Comparison of ENCODE assay signal across 10 cellular contexts in the genomic region with DNA sequence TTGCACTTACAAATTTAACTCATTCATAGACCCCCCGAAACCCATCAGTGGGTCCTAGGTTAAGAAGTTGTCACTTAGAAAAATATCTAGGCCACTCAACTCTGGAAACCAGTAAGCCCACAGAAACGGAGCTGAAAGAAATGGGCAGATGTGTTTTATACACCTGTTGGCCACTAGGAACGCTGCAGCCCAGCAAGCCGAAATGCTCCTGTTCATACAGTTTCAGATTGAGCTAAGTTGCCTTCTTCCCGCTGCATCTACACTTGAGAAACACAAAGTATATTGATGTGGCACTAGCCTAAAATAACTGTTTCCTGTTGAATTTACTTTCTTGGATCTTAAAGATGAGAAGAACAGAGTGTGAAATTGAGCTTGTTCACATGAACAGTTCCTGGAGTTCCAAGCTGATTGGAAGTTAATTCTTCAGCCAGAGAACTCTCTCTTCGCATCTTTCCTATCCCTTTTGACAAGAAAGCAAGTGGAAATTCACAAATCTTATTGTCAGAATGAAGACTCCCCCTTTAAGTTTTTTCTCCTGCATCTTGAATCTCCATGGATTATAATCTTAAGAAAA.
DNase-seq lines count a peak whose midpoint lies in the region; ATAC-seq, FAIRE-seq and TF ChIP-seq lines count a peak whose summit lies in the region.
"Had no signal": no experiment of that assay in that cellular context is flagged by ENCODE, and none has a peak within 500 bp of the region (broad histone marks: within the 10 kb centered on the region; RNA-seq: fewer than 3 reads in every experiment).

No MANE protein-coding gene starts in this region.

- ATAC-seq in GM21515 (IDR thresholded peaks at IDR 0.05; ENCODE audit: unreplicated experiment), result peak; percentile 58
- no peak for ATAC-seq in activated T-cell treated with anti-CD3 and anti-CD28 coated beads, Interleukin-2, amount 50 U/mL, for 4 hours
- ATAC-seq in heart right ventricle, result peak in 1 of 8 donors; percentile 38

- H2AFZ ChIP-seq in Loucy (ENCODE audit: low read length), result peak overlapping the region; percentile 75; the same call in 1 of the 2 replicates

- H3K4me1 Mint-ChIP-seq in activated T-cell treated with anti-CD3 and anti-CD28 coated beads, Interleukin-2, amount 50 U/mL, for 4 hours (ENCODE audit: low read depth), result no peaks in the 10 kb centered on the region
- H3K4me1 Mint-ChIP-seq: central memory CD8-positive, alpha-beta T cell had no signal

- H3F3A ChIP-seq in Loucy (ENCODE audit: low read depth), result no peaks in the 10 kb centered on the region

- H3K4me3 Mint-ChIP-seq in activated T-cell treated with anti-CD3 and anti-CD28 coated beads, Interleukin-2, amount 50 U/mL, for 4 hours, result no peak overlapping the region
- H3K4me3 Mint-ChIP-seq: central memory CD8-positive, alpha-beta T cell; stimulated activated naive B cell treated with anti-CD40 and anti-IgM and Interleukin-4, amounts not matched to agents 10 μg/mL and 1 μg/mL and 100 μg/mL, for 72 hours had no signal

- no peak overlapping the region for H3K4me3 ChIP-seq in Loucy (ENCODE audit: low read length, poor library complexity, severe bottlenecking)
- no peak overlapping the region for H3K4me3 ChIP-seq in heart right ventricle
- no peak overlapping the region for H3K4me3 ChIP-seq in small intestine (ENCODE audit: low read depth in 1 of 2, low read length in 2 of 2)

- H3K4me1 ChIP-seq in Loucy (ENCODE audit: insufficient read depth, low read length, poor library complexity, severe bottlenecking), result no peaks in the 10 kb centered on the region
- no peaks in the 10 kb centered on the region for H3K4me1 ChIP-seq in heart right ventricle
- no peaks in the 10 kb centered on the region for H3K4me1 ChIP-seq in small intestine (ENCODE audit: control insufficient read depth in 2 of 2, insufficient read depth in 1 of 2, low read depth in 1 of 2, low read length in 1 of 2)

- H3K9me3 Mint-ChIP-seq in activated T-cell treated with anti-CD3 and anti-CD28 coated beads, Interleukin-2, amount 50 U/mL, for 4 hours, result no peaks in the 10 kb centered on the region
- H3K9me3 Mint-ChIP-seq: central memory CD8-positive, alpha-beta T cell; stimulated activated naive B cell treated with anti-CD40 and anti-IgM and Interleukin-4, amounts not matched to agents 10 μg/mL and 1 μg/mL and 100 μg/mL, for 72 hours had no signal

- H3K27me3 ChIP-seq in Loucy (ENCODE audit: insufficient read depth, low read length, poor library complexity, severe bottlenecking) (no peaks in the 10 kb centered on the region), heart right ventricle (peaks cover 0 to 30% (median 0%) of the 10 kb centered on the region in 7 donors), small intestine (ENCODE audit: control insufficient read depth in 2 of 2, insufficient read depth in 2 of 2, low read length in 2 of 2) (no peaks in the 10 kb centered on the region)

- H3K27me3 Mint-ChIP-seq in activated T-cell treated with anti-CD3 and anti-CD28 coated beads, Interleukin-2, amount 50 U/mL, for 4 hours (ENCODE audit: low read depth), result peaks cover 5% of the 10 kb centered on the region

- DNase-seq in SHP77 (lab: John Stamatoyannopoulos, UW) (peak; percentile 2 to 26), SHP77 treated with DMSO at 0.1 percent for 48 hours (lab: John Stamatoyannopoulos, UW) (no peak), heart right ventricle (peak; percentile 4 to 21), small intestine (peak; percentile 5), NOMO-1 treated with dmso at 0.1 percent for 144 hours (lab: John Stamatoyannopoulos, UW; ENCODE audit: unreplicated experiment) (no peak)
- DNase-seq in activated T-cell treated with anti-CD3 and anti-CD28 coated beads, Interleukin-2, amount 50 U/mL, for 4 hours, result peak; percentile 5
- DNase-seq: stimulated activated naive B cell treated with anti-CD40 and anti-IgM and Interleukin-4, amounts not matched to agents 10 μg/mL and 1 μg/mL and 100 μg/mL, for 72 hours had no signal

- WGBS in heart right ventricle, 2 donors, result 28 to 37% methylated on average over 6 of the region's 6 CpGs
- 25 to 31% (median 29%) methylated on average over 6 of the region's 6 CpGs for WGBS in small intestine, 3 donors

- peak; percentile 69 for TF ChIP-seq CTCF in Loucy (conservative IDR thresholded peaks at IDR 0.05; ENCODE audit: low read length)
- TF ChIP-seq CTCF in heart right ventricle (IDR thresholded peaks at IDR 0.05), result peak; percentile 41 to 73 (median 70)

- H3K9me2 ChIP-seq in Loucy (replicated peaks; ENCODE audit: low read depth, low read length), result no peaks in the 10 kb centered on the region

- no peaks in the 10 kb centered on the region for H3K36me3 Mint-ChIP-seq in activated T-cell treated with anti-CD3 and anti-CD28 coated beads, Interleukin-2, amount 50 U/mL, for 4 hours (ENCODE audit: insufficient read depth)
- H3K36me3 Mint-ChIP-seq: stimulated activated naive B cell treated with anti-CD40 and anti-IgM and Interleukin-4, amounts not matched to agents 10 μg/mL and 1 μg/mL and 100 μg/mL, for 72 hours had no signal

- H3K9me3 ChIP-seq in Loucy (ENCODE audit: insufficient read depth, low read depth, low read length) (no peaks in the 10 kb centered on the region), heart right ventricle (no peaks in the 10 kb centered on the region), small intestine (ENCODE audit: control insufficient read depth, low read depth) (no peaks in the 10 kb centered on the region)

- no peak overlapping the region for H3K4me2 ChIP-seq in Loucy (ENCODE audit: low read depth, low read length, poor library complexity, severe bottlenecking)

- H4K20me1 ChIP-seq in Loucy (ENCODE audit: insufficient read depth, low read length, poor library complexity, severe bottlenecking), result no peaks in the 10 kb centered on the region

- H3K27ac ChIP-seq in heart right ventricle, result no peak overlapping the region
- no peak overlapping the region for H3K27ac ChIP-seq in small intestine (ENCODE audit: low read depth in 1 of 2, low read length in 1 of 2)

- H3K36me3 ChIP-seq in Loucy (ENCODE audit: insufficient read depth, low read length) (no peaks in the 10 kb centered on the region), heart right ventricle (no peaks in the 10 kb centered on the region), small intestine (ENCODE audit: control insufficient read depth in 2 of 2, insufficient read depth in 2 of 2, low read length in 2 of 2) (no peaks in the 10 kb centered on the region)

- intact Hi-C loops in heart right ventricle (cut with DNase I), result loop anchor here in 7 of 10 donors (2.0 to 10.0 kb wide), 3 partner anchors 339 to 341 kb away; no protein-coding TSS in a partner anchor

- no peaks in the 10 kb centered on the region for H3K79me2 ChIP-seq in Loucy (ENCODE audit: insufficient read depth, low read length)

- H3K9ac ChIP-seq in Loucy (ENCODE audit: low read depth, low read length, poor library complexity, severe bottlenecking), result no peak overlapping the region

- FAIRE-seq in small intestine (lab: Jason Lieb, UNC), result no peak

Comparison
In these comparisons a context has a peak if more than half of its experiments do, and no peak if none do; other contexts are left out.
1. DNase-seq: peak in SHP77 (2 of 2), activated T-cell treated with anti-CD3 and anti-CD28 coated beads, Interleukin-2, amount 50 U/mL, for 4 hours (single experiment), heart right ventricle (2 of 2) and small intestine (single experiment); none in SHP77 treated with DMSO at 0.1 percent for 48 hours (single experiment) and NOMO-1 treated with dmso at 0.1 percent for 144 hours (single experiment).